Comparison of ENCODE assay signal across 21 cellular contexts in genomic region chr15:64513823-64514222, GRCh38. TPM values are rescaled to one million over a fixed set of nuclear protein-coding genes. Genes with fewer than 3 reads are reported as not detected.
DNase-seq lines count a peak whose midpoint lies in the region; ATAC-seq and TF ChIP-seq lines count a peak whose summit lies in the region.
"Had no signal": no experiment of that assay in that cellular context is flagged by ENCODE, and none has a peak within 500 bp of the region (broad histone marks: within the 10 kb centered on the region; RNA-seq: fewer than 3 reads in every experiment).

No MANE protein-coding gene starts in this region.

- TF ChIP-seq CTCF in foreskin keratinocyte (conservative IDR thresholded peaks at IDR 0.05) (no peak), GM10266 (IDR thresholded peaks at IDR 0.05; ENCODE audit: control insufficient read depth, insufficient read depth, low read depth, missing control alignments) (no peak)

- H3K4me1 ChIP-seq in CD4-positive, CD25-positive, alpha-beta regulatory T cell (ENCODE audit: control insufficient read depth, insufficient read depth, low read length, poor library complexity, severe bottlenecking) = no peaks in the 10 kb centered on the region
- H3K4me1 ChIP-seq in foreskin keratinocyte = peaks cover 12% of the 10 kb centered on the region

- peaks cover 30% of the 10 kb centered on the region for H3K4me1 Mint-ChIP-seq in T-helper 1 cell treated with Interleukin-12 subunit alpha and Interleukin-12 subunit beta and Interleukin-4 antibody, amounts not matched to agents 30 μg/mL and 1 μg/mL, for 36 hours (ENCODE audit: low read depth)
- peaks cover 9 to 63% (median 26%) of the 10 kb centered on the region in 4 donors for H3K4me1 Mint-ChIP-seq in CD4-positive, CD25-positive, alpha-beta regulatory T cell
- H3K4me1 Mint-ChIP-seq in activated CD8-positive, alpha-beta T cell treated with anti-CD3 and anti-CD28 coated beads, Interleukin-2, amount 10 ng/mL, durations not matched to agents 7 days and 5 days (ENCODE audit: low read depth) = peaks cover 42% of the 10 kb centered on the region

- POLR2A ChIA-PET in activated CD8-positive, alpha-beta T cell treated with anti-CD3 and anti-CD28 coated beads, Interleukin-2, amount 10 ng/mL, durations not matched to agents 7 days and 5 days (lab: Charles Lee) = interaction anchor here (1.0 to 1.3 kb wide), 3 partner anchors 11 to 54 kb away, joined by 3 to 5 read pairs (median 3); no protein-coding TSS in a partner anchor

- no peaks in the 10 kb centered on the region for H3K9me3 Mint-ChIP-seq in T-helper 1 cell treated with Interleukin-12 subunit alpha and Interleukin-12 subunit beta and Interleukin-4 antibody, amounts not matched to agents 30 μg/mL and 1 μg/mL, for 36 hours
- H3K9me3 Mint-ChIP-seq in CD4-positive, CD25-positive, alpha-beta regulatory T cell = no peaks in the 10 kb centered on the region
- no peaks in the 10 kb centered on the region for H3K9me3 Mint-ChIP-seq in activated CD8-positive, alpha-beta T cell treated with anti-CD3 and anti-CD28 coated beads, Interleukin-2, amount 10 ng/mL, durations not matched to agents 7 days and 5 days (ENCODE audit: insufficient read depth)
- H3K9me3 Mint-ChIP-seq: activated CD4-positive, alpha-beta memory T cell treated with anti-CD3 and anti-CD28 coated beads for 36 hours; HFFc6; neural progenitor cell had no signal

- no peaks in the 10 kb centered on the region for H3K27me3 ChIP-seq in CD4-positive, CD25-positive, alpha-beta regulatory T cell (ENCODE audit: control insufficient read depth, insufficient read depth, low read length)
- no peaks in the 10 kb centered on the region for H3K27me3 ChIP-seq in foreskin keratinocyte
- H3K27me3 ChIP-seq: heart left ventricle, left lung, neural progenitor cell, upper lobe of left lung had no signal

- CTCF ChIA-PET in activated CD8-positive, alpha-beta T cell treated with anti-CD3 and anti-CD28 coated beads, Interleukin-2, amount 10 ng/mL, durations not matched to agents 7 days and 5 days (lab: Charles Lee) = interaction anchor here (0.8 to 2.1 kb wide), 5 partner anchors 9 to 140 kb away, joined by 3 to 7 read pairs (median 5); no protein-coding TSS in a partner anchor

- H3K4me3 ChIP-seq in CD4-positive, CD25-positive, alpha-beta regulatory T cell (ENCODE audit: low read depth, low read length) = no peak overlapping the region
- H3K4me3 ChIP-seq: heart left ventricle, left lung, neural progenitor cell, SK-N-MC, upper lobe of left lung had no signal

- no peaks in the 10 kb centered on the region for H3K9me3 ChIP-seq in CD4-positive, CD25-positive, alpha-beta regulatory T cell (ENCODE audit: control insufficient read depth in 2 of 2, low read length in 2 of 2)
- H3K9me3 ChIP-seq: heart left ventricle, left lung, upper lobe of left lung had no signal

- no peak overlapping the region for H3K4me3 Mint-ChIP-seq in T-helper 1 cell treated with Interleukin-12 subunit alpha and Interleukin-12 subunit beta and Interleukin-4 antibody, amounts not matched to agents 30 μg/mL and 1 μg/mL, for 36 hours
- peak overlapping the region in 1 of 4 donors; percentile 22 for H3K4me3 Mint-ChIP-seq in CD4-positive, CD25-positive, alpha-beta regulatory T cell
- no peak overlapping the region for H3K4me3 Mint-ChIP-seq in activated CD8-positive, alpha-beta T cell treated with anti-CD3 and anti-CD28 coated beads, Interleukin-2, amount 10 ng/mL, durations not matched to agents 7 days and 5 days
- H3K4me3 Mint-ChIP-seq: HFFc6, neural progenitor cell had no signal

- ATAC-seq in CD4-positive, CD25-positive, alpha-beta regulatory T cell (ENCODE audit: low read depth in 2 of 2) = no peak
- peak; percentile 29 for ATAC-seq in activated CD8-positive, alpha-beta T cell treated with anti-CD3 and anti-CD28 coated beads, Interleukin-2, amount 10 ng/mL, durations not matched to agents 7 days and 5 days
- ATAC-seq in foreskin keratinocyte = no peak
- no peak for ATAC-seq in GM19035 (IDR thresholded peaks at IDR 0.05; ENCODE audit: unreplicated experiment)
- ATAC-seq: heart left ventricle, left lung had no signal

- H3K36me3 ChIP-seq in CD4-positive, CD25-positive, alpha-beta regulatory T cell (ENCODE audit: control insufficient read depth, insufficient read depth, low read length) = no peaks in the 10 kb centered on the region
- H3K36me3 ChIP-seq: left lung, neural progenitor cell, upper lobe of left lung had no signal

- no peak overlapping the region for H3K27ac ChIP-seq in CD4-positive, CD25-positive, alpha-beta regulatory T cell (ENCODE audit: insufficient read depth, low read length, poor library complexity, severe bottlenecking)
- H3K27ac ChIP-seq in foreskin keratinocyte = peak overlapping the region; percentile 15
- H3K27ac ChIP-seq: 22Rv1, heart left ventricle, left lung, neural progenitor cell, SK-N-MC, upper lobe of left lung had no signal

- peak overlapping the region; percentile 24 for H3K27ac Mint-ChIP-seq in T-helper 1 cell treated with Interleukin-12 subunit alpha and Interleukin-12 subunit beta and Interleukin-4 antibody, amounts not matched to agents 30 μg/mL and 1 μg/mL, for 36 hours
- peak overlapping the region; percentile 68 to 77 (median 77) for H3K27ac Mint-ChIP-seq in CD4-positive, CD25-positive, alpha-beta regulatory T cell
- peak overlapping the region; percentile 77 for H3K27ac Mint-ChIP-seq in activated CD8-positive, alpha-beta T cell treated with anti-CD3 and anti-CD28 coated beads, Interleukin-2, amount 10 ng/mL, durations not matched to agents 7 days and 5 days
- H3K27ac Mint-ChIP-seq: activated CD4-positive, alpha-beta memory T cell treated with anti-CD3 and anti-CD28 coated beads for 36 hours; HFFc6; neural progenitor cell had no signal

- no peaks in the 10 kb centered on the region for H3K27me3 Mint-ChIP-seq in T-helper 1 cell treated with Interleukin-12 subunit alpha and Interleukin-12 subunit beta and Interleukin-4 antibody, amounts not matched to agents 30 μg/mL and 1 μg/mL, for 36 hours (ENCODE audit: low read depth)
- no peaks in the 10 kb centered on the region for H3K27me3 Mint-ChIP-seq in CD4-positive, CD25-positive, alpha-beta regulatory T cell
- no peaks in the 10 kb centered on the region for H3K27me3 Mint-ChIP-seq in activated CD8-positive, alpha-beta T cell treated with anti-CD3 and anti-CD28 coated beads, Interleukin-2, amount 10 ng/mL, durations not matched to agents 7 days and 5 days (ENCODE audit: low read depth)
- H3K27me3 Mint-ChIP-seq: activated CD4-positive, alpha-beta memory T cell treated with anti-CD3 and anti-CD28 coated beads for 36 hours; progenitor cell of endocrine pancreas had no signal

- DNase-seq in T-helper 1 cell (no peak), foreskin keratinocyte (no peak), GM19240 (ENCODE audit: insufficient read length, low spot score) (no peak), GM10266 (ENCODE audit: extremely low spot score) (no peak)
- no peak for DNase-seq in CD4-positive, CD25-positive, alpha-beta regulatory T cell
- no peak for DNase-seq in activated CD8-positive, alpha-beta T cell treated with anti-CD3 and anti-CD28 coated beads, Interleukin-2, amount 10 ng/mL, durations not matched to agents 7 days and 5 days
- DNase-seq: activated CD4-positive, alpha-beta memory T cell treated with anti-CD3 and anti-CD28 coated beads for 36 hours; heart left ventricle; HFFc6; left lung; midbrain; NCI-H1417 treated with DMSO at 0.1 percent for 48 hours; NCI-H446; T-helper 9 cell; upper lobe of left lung had no signal

- peaks cover 18% of the 10 kb centered on the region for H3K36me3 Mint-ChIP-seq in T-helper 1 cell treated with Interleukin-12 subunit alpha and Interleukin-12 subunit beta and Interleukin-4 antibody, amounts not matched to agents 30 μg/mL and 1 μg/mL, for 36 hours (ENCODE audit: low read depth)
- H3K36me3 Mint-ChIP-seq in CD4-positive, CD25-positive, alpha-beta regulatory T cell = peaks cover 12% of the 10 kb centered on the region
- peaks cover 29% of the 10 kb centered on the region for H3K36me3 Mint-ChIP-seq in activated CD8-positive, alpha-beta T cell treated with anti-CD3 and anti-CD28 coated beads, Interleukin-2, amount 10 ng/mL, durations not matched to agents 7 days and 5 days (ENCODE audit: low read depth)

RNA-seq across cellular contexts. Expression of gene ZNF609, which starts 53.4 kb away (rescaled TPM):
- 39.0 TPM for total RNA-seq in CD4-positive, CD25-positive, alpha-beta regulatory T cell
- polyA plus RNA-seq in CD4-positive, CD25-positive, alpha-beta regulatory T cell = 1 to 10 TPM in 3 of 4 donors, under 1 TPM in 1; 0.64 to 2.6 (median 1.6) TPM
- 10 to 100 TPM; 39.9 to 40.5 TPM for total RNA-seq in activated CD8-positive, alpha-beta T cell treated with anti-CD3 and anti-CD28 coated beads, Interleukin-2, amount 10 ng/mL, durations not matched to agents 7 days and 5 days
- total RNA-seq in foreskin keratinocyte = 20.9 and 22.0 TPM in 2 replicates
- 4.1 and 5.1 TPM in 2 replicates for polyA plus RNA-seq in foreskin keratinocyte

Comparison
In these comparisons a context has a peak if more than half of its experiments do, and no peak if none do; other contexts are left out.
1. H3K27ac Mint-ChIP-seq: peak in every context shown above with its lines; median percentile 77 in CD4-positive, CD25-positive, alpha-beta regulatory T cell; 77 in activated CD8-positive, alpha-beta T cell treated with anti-CD3 and anti-CD28 coated beads, Interleukin-2, amount 10 ng/mL, durations not matched to agents 7 days and 5 days; 24 in T-helper 1 cell treated with Interleukin-12 subunit alpha and Interleukin-12 subunit beta and Interleukin-4 antibody, amounts not matched to agents 30 μg/mL and 1 μg/mL, for 36 hours.